ENCODE assay signal across 16 cellular contexts in the genomic region with DNA sequence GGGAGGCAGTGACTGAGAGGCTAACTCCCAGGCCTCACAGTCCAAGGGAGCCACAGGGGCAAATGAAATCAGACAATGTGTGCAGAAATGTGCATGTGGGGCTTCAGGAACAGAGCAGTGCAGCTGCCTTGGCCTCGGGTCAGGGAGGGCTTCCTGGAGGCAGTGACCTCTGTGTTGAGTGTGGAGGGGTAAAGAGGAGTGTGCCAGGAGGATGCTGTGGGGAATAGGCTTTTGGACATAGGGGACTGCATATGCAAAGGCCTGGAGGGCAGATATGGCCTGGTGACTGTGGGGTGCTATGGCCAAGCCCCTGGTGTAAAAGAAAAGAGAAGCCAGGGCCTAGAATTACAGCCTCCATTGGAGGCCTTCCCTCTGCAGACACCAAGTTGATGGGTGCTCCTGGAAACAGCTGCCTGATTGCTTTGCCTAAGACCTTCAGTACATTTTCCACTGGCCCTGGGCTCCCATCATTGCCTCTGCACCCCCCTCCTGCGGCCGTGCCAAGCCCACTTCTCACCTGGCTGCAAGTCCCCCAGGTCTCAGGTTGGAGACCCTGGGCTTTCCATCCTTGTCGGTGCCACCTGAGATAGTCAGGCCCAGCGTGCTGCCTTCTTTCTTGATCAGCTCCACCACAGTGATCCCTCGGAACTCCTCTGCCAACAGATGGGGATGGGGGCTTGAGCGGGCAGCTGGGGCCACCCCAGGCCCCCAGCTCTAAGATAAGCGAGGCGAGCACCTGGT. TPM values are rescaled to one million over a fixed set of nuclear protein-coding genes. Genes with fewer than 3 reads are reported as not detected.
DNase-seq lines count a peak whose midpoint lies in the region; ATAC-seq and TF ChIP-seq lines count a peak whose summit lies in the region.
"Had no signal": no experiment of that assay in that cellular context is flagged by ENCODE, and none has a peak within 500 bp of the region (broad histone marks: within the 10 kb centered on the region; RNA-seq: fewer than 3 reads in every experiment).

No MANE protein-coding gene starts in this region.

- WGBS in heart right ventricle, 2 donors = 91 to 95% methylated on average over 9 of the region's 9 CpGs

- H3K4me2 ChIP-seq in neural progenitor cell = no peak overlapping the region

- H3K9me3 ChIP-seq in heart right ventricle = peaks cover 0 to 8% (median 0%) of the 10 kb centered on the region in 11 donors
- H3K9me3 ChIP-seq in neural progenitor cell (ENCODE audit: low read depth) = no peaks in the 10 kb centered on the region
- H3K9me3 ChIP-seq in uterus = no peaks in the 10 kb centered on the region
- H3K9me3 ChIP-seq: body of pancreas had no signal

- H3K9me3 Mint-ChIP-seq in neural progenitor cell = peaks cover 1% of the 10 kb centered on the region
- H3K9me3 Mint-ChIP-seq: stimulated activated naive CD8-positive, alpha-beta T cell treated with anti-CD3 and anti-CD28 coated beads, Interleukin-15, Interleukin-2, amounts not matched to agents 100 ng/mL and 50 ng/mL, for 24 hours had no signal

- H3K27ac Mint-ChIP-seq in neural progenitor cell = peak overlapping the region; percentile 65
- H3K27ac Mint-ChIP-seq: CD4-positive, CD25-positive, alpha-beta regulatory T cell; GM23338; stimulated activated naive CD8-positive, alpha-beta T cell treated with anti-CD3 and anti-CD28 coated beads, Interleukin-15, Interleukin-2, amounts not matched to agents 100 ng/mL and 50 ng/mL, for 24 hours had no signal

- DNase-seq in cardiac septum (ENCODE audit: low spot score) (peak; percentile 53), Right ventricle myocardium inferior (ENCODE audit: missing footprints) (no peak), heart right ventricle (no peak), neural progenitor cell (ENCODE audit: low spot score) (no peak), uterus (peak in 1 of 2 donors; percentile 13), NCI-H2107 (lab: John Stamatoyannopoulos, UW) (no peak), NCI-H345 (lab: John Stamatoyannopoulos, UW) (no peak)
- DNase-seq: activated naive CD4-positive, alpha-beta T cell; CD4-positive, CD25-positive, alpha-beta regulatory T cell; NCI-H2029; NCI-H524 treated with DMSO at 0.1 percent for 48 hours had no signal

- H3K4me1 ChIP-seq in heart right ventricle = peaks cover 21 to 74% (median 49%) of the 10 kb centered on the region in 9 donors
- H3K4me1 ChIP-seq in neural progenitor cell = no peaks in the 10 kb centered on the region
- no peaks in the 10 kb centered on the region for H3K4me1 ChIP-seq in uterus
- H3K4me1 ChIP-seq: body of pancreas had no signal

- TF ChIP-seq CTCF in heart right ventricle (IDR thresholded peaks at IDR 0.05) (no peak), neural progenitor cell (IDR thresholded peaks at IDR 0.05) (no peak), uterus (IDR thresholded peaks at IDR 0.05) (no peak)

- no peak overlapping the region for H3K4me3 Mint-ChIP-seq in neural progenitor cell
- H3K4me3 Mint-ChIP-seq: CD4-positive, CD25-positive, alpha-beta regulatory T cell; GM23338; stimulated activated naive CD8-positive, alpha-beta T cell treated with anti-CD3 and anti-CD28 coated beads, Interleukin-15, Interleukin-2, amounts not matched to agents 100 ng/mL and 50 ng/mL, for 24 hours had no signal

- H2AFZ ChIP-seq in neural progenitor cell (replicated peaks) = no peak overlapping the region
- H2AFZ ChIP-seq: GM23338 had no signal

- H3K79me2 ChIP-seq in neural progenitor cell (ENCODE audit: low read depth) = no peaks in the 10 kb centered on the region

- no peak for TF ChIP-seq POLR2A in uterus (IDR thresholded peaks at IDR 0.05)

- peak overlapping the region; percentile 56 to 96 (median 87) for H3K27ac ChIP-seq in heart right ventricle
- no peak overlapping the region for H3K27ac ChIP-seq in neural progenitor cell
- peak overlapping the region; percentile 57 to 71 for H3K27ac ChIP-seq in uterus
- H3K27ac ChIP-seq: body of pancreas had no signal

- peak overlapping the region in 4 of 10 donors; percentile 15 to 33 (median 23) for H3K4me3 ChIP-seq in heart right ventricle
- no peak overlapping the region for H3K4me3 ChIP-seq in neural progenitor cell
- H3K4me3 ChIP-seq in uterus = no peak overlapping the region
- H3K4me3 ChIP-seq: body of pancreas, GM23338 had no signal

- ATAC-seq in Right ventricle myocardium inferior = no peak
- ATAC-seq in heart right ventricle = no peak
- ATAC-seq in HG02885 (IDR thresholded peaks at IDR 0.05; ENCODE audit: poor library complexity, unreplicated experiment) = no peak
- ATAC-seq: body of pancreas, left colon had no signal

- no peak overlapping the region for H3K9ac ChIP-seq in neural progenitor cell

- H3K4me1 Mint-ChIP-seq in neural progenitor cell = peaks cover 6% of the 10 kb centered on the region

- peaks cover 0 to 9% (median 0%) of the 10 kb centered on the region in 9 donors for H3K36me3 ChIP-seq in heart right ventricle
- H3K36me3 ChIP-seq in neural progenitor cell = peaks cover 2% of the 10 kb centered on the region
- no peaks in the 10 kb centered on the region for H3K36me3 ChIP-seq in uterus

- peaks cover 10% of the 10 kb centered on the region for H3K27me3 Mint-ChIP-seq in neural progenitor cell (ENCODE audit: insufficient read depth, low read depth)

- no peaks in the 10 kb centered on the region for H3F3A ChIP-seq in neural progenitor cell (ENCODE audit: low read depth)

- H4K20me1 ChIP-seq in neural progenitor cell (ENCODE audit: low read depth) = no peaks in the 10 kb centered on the region

- H3K36me3 Mint-ChIP-seq in neural progenitor cell = no peaks in the 10 kb centered on the region
- H3K36me3 Mint-ChIP-seq: CD4-positive, CD25-positive, alpha-beta regulatory T cell had no signal

- peaks cover 0 to 5% (median 0%) of the 10 kb centered on the region in 7 donors for H3K27me3 ChIP-seq in heart right ventricle
- no peaks in the 10 kb centered on the region for H3K27me3 ChIP-seq in neural progenitor cell
- H3K27me3 ChIP-seq in uterus = no peaks in the 10 kb centered on the region
- H3K27me3 ChIP-seq: body of pancreas had no signal

- intact Hi-C loops in cardiac septum (cut with DNase I) (loop anchor here (5.0 kb wide), 1 partner anchor 122 kb away; no protein-coding TSS in a partner anchor), Right ventricle myocardium inferior (cut with DNase I) (no loop called here), heart right ventricle (cut with DNase I) (no loop called here), uterus (cut with DNase I; ENCODE audit: low total_unique reads) (no loop called here)

RNA-seq across cellular contexts. Expression of gene GRIP2, which starts 15.1 kb away (rescaled TPM):
- 67.8 TPM for total RNA-seq in cardiac septum
- 39.3 TPM for total RNA-seq in Right ventricle myocardium inferior
- total RNA-seq in heart right ventricle = 10 to 100 TPM; 13.2 to 70.1 (median 39.4) TPM
- polyA plus RNA-seq in heart right ventricle = 10 to 100 TPM in 1 of 2 donors, 1 to 10 TPM in 1; 7.4 to 56.8 TPM
- 0.25 TPM in 1 of 2 replicates, not detected in the other for total RNA-seq in neural progenitor cell (ENCODE audit: low replicate concordance)
- 1 to 10 TPM in 3 of 4 donors, under 1 TPM in 1; 0.77 to 8.0 (median 2.1) TPM for total RNA-seq in uterus
- total RNA-seq: CD4-positive, CD25-positive, alpha-beta regulatory T cell had no signal
